In the genomic region with DNA sequence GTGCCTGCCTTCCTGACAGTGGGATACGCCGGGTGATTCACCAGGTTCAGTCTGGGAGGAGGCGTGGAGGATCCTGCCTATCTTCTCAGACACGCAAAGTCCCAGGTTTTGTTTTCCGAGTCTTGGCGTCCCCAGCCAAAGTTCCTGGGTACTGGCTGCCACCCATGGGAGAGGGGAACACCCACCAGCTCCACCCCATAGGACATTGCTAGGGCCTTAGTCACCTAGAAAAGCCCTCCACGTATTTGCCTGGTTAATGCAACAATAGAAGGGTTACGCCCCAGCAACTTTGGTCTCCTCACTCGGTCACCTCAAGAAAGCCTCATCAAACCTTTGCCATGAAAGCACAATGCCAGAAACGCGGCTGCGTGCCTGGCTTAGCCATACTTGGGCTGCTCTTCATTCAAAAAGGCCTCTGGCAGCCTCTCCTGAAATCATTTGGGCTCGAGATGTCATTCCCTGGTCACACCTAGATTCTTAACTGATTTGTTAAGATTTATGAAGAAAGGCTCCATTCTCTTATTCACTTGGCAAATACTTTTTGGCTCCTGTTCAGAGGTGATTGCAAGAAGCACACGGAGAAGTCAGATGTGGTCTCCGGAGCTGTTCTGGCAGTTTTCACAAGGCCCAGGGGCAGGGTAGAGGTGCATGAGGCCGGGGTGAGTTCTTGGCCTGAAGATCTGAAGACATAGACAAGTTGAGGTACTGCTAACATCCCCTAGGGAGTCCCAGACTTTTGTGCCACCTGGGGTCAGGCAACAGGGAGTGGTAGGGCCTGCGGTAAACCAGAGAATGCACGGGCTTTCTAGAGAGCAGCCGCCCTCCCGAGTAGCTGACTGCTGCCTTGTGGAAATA, we compare ENCODE assay signal across 20 cellular contexts. TPM values are rescaled to one million over a fixed set of nuclear protein-coding genes. Genes with fewer than 3 reads are reported as not detected.
DNase-seq lines count a peak whose midpoint lies in the region; ATAC-seq and TF ChIP-seq lines count a peak whose summit lies in the region.
"Had no signal": no experiment of that assay in that cellular context is flagged by ENCODE, and none has a peak within 500 bp of the region (broad histone marks: within the 10 kb centered on the region; RNA-seq: fewer than 3 reads in every experiment).

No MANE protein-coding gene starts in this region.

- DNase-seq in 8988T (peak; percentile 31), HT1080 (ENCODE audit: low read depth) (peak; percentile 75), breast epithelium (ENCODE audit: low spot score in 2 of 2) (peak in 1 of 2 donors; percentile 82), lower lobe of right lung (peak; percentile 51), Ammon's horn (ENCODE audit: low spot score) (no peak)
- no peak for DNase-seq in stimulated activated naive CD4-positive, alpha-beta T cell (lab: John Stamatoyannopoulos, UW)
- DNase-seq in activated T-cell treated with anti-CD3 and anti-CD28 coated beads, Interleukin-2, amount 50 U/mL, for 48 hours = no peak
- DNase-seq: activated CD4-positive, alpha-beta T cell treated with anti-CD3 and anti-CD28 coated beads, Interleukin-2, amount 10 ng/mL, durations not matched to agents 7 days and 5 days; activated naive CD4-positive, alpha-beta T cell treated with anti-CD3 and anti-CD28 coated beads, Interleukin-2, amount 50 U/mL, for 16 hours; activated T-cell treated with anti-CD3 and anti-CD28 coated beads for 4 hours; dermis blood vessel endothelial cell; DND-41; heart right ventricle; kidney; mucosa of descending colon; NCI-H446; occipital lobe; stimulated activated CD4-positive, alpha-beta T cell treated with anti-CD3 and anti-CD28 coated beads, Interleukin-4, amount 100 ng/mL, for 1 hour had no signal

- H3K9me3 ChIP-seq in breast epithelium (no peaks in the 10 kb centered on the region), lower lobe of right lung (no peaks in the 10 kb centered on the region)
- H3K9me3 ChIP-seq: heart right ventricle, mucosa of descending colon, tibial nerve had no signal

- intact Hi-C loops in breast epithelium (cut with DNase I; ENCODE audit: low total_unique reads) (no loop called here), lower lobe of right lung (cut with DNase I) (no loop called here)

- H3K4me3 ChIP-seq in breast epithelium (no peak overlapping the region), lower lobe of right lung (no peak overlapping the region)
- H3K4me3 ChIP-seq: heart right ventricle, mucosa of descending colon, tibial nerve had no signal

- H3K27ac ChIP-seq in breast epithelium (peak overlapping the region; percentile 79), lower lobe of right lung (peak overlapping the region; percentile 71)
- H3K27ac ChIP-seq: heart right ventricle, tibial nerve had no signal

- H3K36me3 ChIP-seq in breast epithelium (no peaks in the 10 kb centered on the region), lower lobe of right lung (no peaks in the 10 kb centered on the region)
- H3K36me3 ChIP-seq: heart right ventricle, tibial nerve had no signal

- H3K27me3 ChIP-seq in breast epithelium = no peaks in the 10 kb centered on the region
- no peaks in the 10 kb centered on the region for H3K27me3 ChIP-seq in lower lobe of right lung (ENCODE audit: low read depth)
- H3K27me3 ChIP-seq: tibial nerve had no signal

- TF ChIP-seq CTCF in breast epithelium (IDR thresholded peaks at IDR 0.05) = peak in 1 of 3 donors; percentile 26
- no peak for TF ChIP-seq CTCF in lower lobe of right lung (IDR thresholded peaks at IDR 0.05)

- no peak for TF ChIP-seq POLR2A in breast epithelium (IDR thresholded peaks at IDR 0.05)

- H3K4me1 ChIP-seq in breast epithelium (no peaks in the 10 kb centered on the region), lower lobe of right lung (no peaks in the 10 kb centered on the region)
- H3K4me1 ChIP-seq: heart right ventricle, tibial nerve had no signal

- ATAC-seq in lower lobe of right lung (peak; percentile 76 to 91), GM18861 (IDR thresholded peaks at IDR 0.05; ENCODE audit: unreplicated experiment) (no peak)
- ATAC-seq: heart right ventricle, mucosa of descending colon had no signal

RNA-seq across cellular contexts. Expression of gene ZNF133, which starts 35.5 kb away (rescaled TPM):
- 8.6 and 8.9 TPM in 2 replicates for total RNA-seq in HT1080 (2014; rRNA removed; shearing (Covaris generic))
- 7.8 and 8.0 TPM in 2 replicates for polyA plus RNA-seq in HT1080 (2015; cell fraction: cytosol; rRNA removed)
- polyA plus RNA-seq in HT1080 (2015; cell fraction: nucleus; rRNA removed) = 22.3 and 23.6 TPM in 2 replicates
- total RNA-seq in breast epithelium (10 to 100 TPM; 20.0 to 37.5 (median 33.1) TPM), lower lobe of right lung (12.4 TPM)

Comparison
In these comparisons a context has a peak if more than half of its experiments do, and no peak if none do; other contexts are left out.
1. DNase-seq: peak in 8988T (single experiment), HT1080 (single experiment) and lower lobe of right lung (single experiment); none in stimulated activated naive CD4-positive, alpha-beta T cell (0 of 6), Ammon's horn (single experiment) and activated T-cell treated with anti-CD3 and anti-CD28 coated beads, Interleukin-2, amount 50 U/mL, for 48 hours (0 of 2).